20 cellular contexts compared by ENCODE assay signal in the genomic region with DNA sequence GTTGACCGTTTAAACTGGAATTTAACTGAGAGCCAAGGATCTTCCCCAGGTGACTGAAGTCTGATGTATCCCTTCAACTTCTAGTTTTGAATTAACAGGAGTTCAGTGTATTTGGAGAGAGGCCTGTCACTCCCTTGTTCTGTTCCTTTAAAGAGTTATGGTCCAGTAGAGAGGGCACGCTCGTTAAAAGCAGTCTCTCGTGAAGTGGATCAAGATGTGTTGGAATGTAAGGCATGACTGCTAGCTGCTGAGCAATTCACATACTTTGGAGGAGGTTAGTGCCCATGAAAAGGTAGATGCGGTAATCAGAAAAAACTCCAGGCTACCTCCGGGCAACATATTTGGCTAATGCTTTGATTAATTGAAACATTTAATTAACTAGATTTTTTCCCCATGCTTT.
"Had no signal": no experiment of that assay in that cellular context is flagged by ENCODE, and none has a peak within 500 bp of the region (broad histone marks: within the 10 kb centered on the region; RNA-seq: fewer than 3 reads in every experiment).

No MANE protein-coding gene starts in this region.

- H3K36me3 ChIP-seq: colonic mucosa, pancreas, tibial nerve had no signal

- H3K36me3 Mint-ChIP-seq: activated naive CD8-positive, alpha-beta T cell; naive B cell; stimulated activated memory B cell treated with anti-CD40 and anti-IgM and Interleukin-4, amounts not matched to agents 10 μg/mL and 1 μg/mL and 100 μg/mL, for 72 hours; WTC11 had no signal

- H3K9me3 Mint-ChIP-seq: activated CD8-positive, alpha-beta T cell treated with anti-CD3 and anti-CD28 coated beads for 36 hours; naive B cell; stimulated activated memory B cell treated with anti-CD40 and anti-IgM and Interleukin-4, amounts not matched to agents 10 μg/mL and 1 μg/mL and 100 μg/mL, for 72 hours; WTC11 had no signal

- H3K9me3 ChIP-seq: body of pancreas, colonic mucosa, pancreas, tibial nerve had no signal

- FAIRE-seq: endometrium, islet of Langerhans, pancreas had no signal

- H3K4me1 Mint-ChIP-seq: naive B cell; stimulated activated memory B cell treated with anti-CD40 and anti-IgM and Interleukin-4, amounts not matched to agents 10 μg/mL and 1 μg/mL and 100 μg/mL, for 72 hours had no signal

- H3K27ac ChIP-seq: body of pancreas, colonic mucosa, pancreas, tibial nerve had no signal

- H3K4me3 ChIP-seq: body of pancreas, colonic mucosa, pancreas, tibial nerve had no signal

- H3K4me1 ChIP-seq: body of pancreas, colonic mucosa, pancreas, tibial nerve had no signal

- H3K27me3 ChIP-seq: body of pancreas, colonic mucosa, pancreas, tibial nerve had no signal

- DNase-seq: activated CD4-positive, alpha-beta T cell treated with anti-CD3 and anti-CD28 coated beads for 4 hours; activated CD8-positive, alpha-beta memory T cell treated with anti-CD3 and anti-CD28 coated beads, Interleukin-2, amount 50 U/mL, for 4 hours; activated CD8-positive, alpha-beta T cell treated with anti-CD3 and anti-CD28 coated beads for 36 hours; activated gamma-delta T cell treated with Interleukin-2 at 50 U/mL for 16 hours; activated T-cell treated with anti-CD3 and anti-CD28 coated beads, Interleukin-2, amount 50 U/mL, for 72 hours; amniotic stem cell; body of pancreas; central memory CD4-positive, alpha-beta T cell; colonic mucosa; naive B cell; pancreas; retina; stimulated activated CD4-positive, alpha-beta T cell treated with anti-CD3 and anti-CD28 coated beads, Interleukin-2, amount 100 ng/mL, for 48 hours had no signal

- ATAC-seq: activated CD8-positive, alpha-beta T cell treated with anti-CD3 and anti-CD28 coated beads for 36 hours; activated T-cell treated with anti-CD3 and anti-CD28 coated beads, Interleukin-2, amount 50 U/mL, for 72 hours; body of pancreas; esophagus mucosa; pancreas; stimulated activated memory B cell treated with anti-CD40 and anti-IgM and Interleukin-4, amounts not matched to agents 10 μg/mL and 1 μg/mL and 100 μg/mL, for 72 hours; WTC11 had no signal

- H3K27ac Mint-ChIP-seq: activated CD8-positive, alpha-beta T cell treated with anti-CD3 and anti-CD28 coated beads for 36 hours; activated naive CD8-positive, alpha-beta T cell; activated T-cell treated with anti-CD3 and anti-CD28 coated beads, Interleukin-2, amount 50 U/mL, for 72 hours; naive B cell; stimulated activated memory B cell treated with anti-CD40 and anti-IgM and Interleukin-4, amounts not matched to agents 10 μg/mL and 1 μg/mL and 100 μg/mL, for 72 hours; WTC11 had no signal

- H3K4me3 Mint-ChIP-seq: activated CD8-positive, alpha-beta T cell treated with anti-CD3 and anti-CD28 coated beads for 36 hours; activated naive CD8-positive, alpha-beta T cell; activated T-cell treated with anti-CD3 and anti-CD28 coated beads, Interleukin-2, amount 50 U/mL, for 72 hours; naive B cell; stimulated activated memory B cell treated with anti-CD40 and anti-IgM and Interleukin-4, amounts not matched to agents 10 μg/mL and 1 μg/mL and 100 μg/mL, for 72 hours; WTC11 had no signal
